In the genomic region with DNA sequence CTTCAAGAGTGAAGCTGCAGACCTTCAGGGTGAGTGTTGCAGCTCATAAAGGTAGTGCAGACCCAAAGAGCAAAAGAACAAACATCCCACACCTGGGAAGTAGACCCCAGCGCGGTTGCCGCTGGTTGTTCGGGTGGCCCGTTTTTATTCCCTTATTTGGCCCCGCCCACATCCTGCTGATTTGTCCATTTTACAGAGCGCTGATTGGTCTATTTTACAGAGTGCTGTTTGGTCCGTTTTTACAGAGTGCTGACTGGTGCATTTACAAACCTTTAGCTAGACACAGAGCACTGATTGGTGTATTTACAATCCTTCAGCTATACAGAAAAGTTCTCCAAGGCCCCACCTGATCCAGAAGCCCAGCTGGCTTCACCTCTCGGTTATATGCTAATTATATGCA, we compare ENCODE assay signal across 20 cellular contexts. TPM values are rescaled to one million over a fixed set of nuclear protein-coding genes. Genes with fewer than 3 reads are reported as not detected.
A peak's percentile ranks its signal among the peaks of the same experiment; 100 is the strongest.
DNase-seq lines count a peak whose midpoint lies in the region; ATAC-seq and TF ChIP-seq lines count a peak whose summit lies in the region.
"Had no signal": no experiment of that assay in that cellular context is flagged by ENCODE, and none has a peak within 500 bp of the region (broad histone marks: within the 10 kb centered on the region; RNA-seq: fewer than 3 reads in every experiment).

No MANE protein-coding gene starts in this region.

- H3K9ac ChIP-seq in KMS-11 = no peak overlapping the region
- H3K9ac ChIP-seq in smooth muscle cell (ENCODE audit: low read depth) = no peak overlapping the region

- H3K27ac ChIP-seq in KMS-11 (no peak overlapping the region), smooth muscle cell (ENCODE audit: low read depth) (no peak overlapping the region)

- H3F3A ChIP-seq in smooth muscle cell (ENCODE audit: low read depth) = no peaks in the 10 kb centered on the region

- H2AFZ ChIP-seq in KMS-11 (ENCODE audit: low read depth) = peak overlapping the region; percentile 100; the same call in 1 of the 2 replicates
- no peak overlapping the region for H2AFZ ChIP-seq in smooth muscle cell (ENCODE audit: low read depth)

- H3K4me2 ChIP-seq in KMS-11 (no peak overlapping the region; the same call in 1 of the 2 replicates), smooth muscle cell (peak overlapping the region; percentile 96)

- H3K27me3 ChIP-seq in KMS-11 (ENCODE audit: insufficient read depth, low read depth) (no peaks in the 10 kb centered on the region), smooth muscle cell (ENCODE audit: low read depth) (no peaks in the 10 kb centered on the region)
- H3K27me3 ChIP-seq: adrenal gland, left lung, pancreas had no signal

- no peak overlapping the region for H3K27ac Mint-ChIP-seq in activated T-cell treated with anti-CD3 and anti-CD28 coated beads, Interleukin-2, amount 50 U/mL, for 24 hours
- H3K27ac Mint-ChIP-seq: activated T-helper 1 cell treated with anti-CD3 and anti-CD28 coated beads, Interleukin-12 subunit alpha, Interleukin-12 subunit beta, Interleukin-2, Interleukin-4 antibody, amounts not matched to agents 30 ng/mL and 10 ng/mL and 1 ng/mL, durations not matched to agents 14 hours and 24 hours and 36 hours had no signal

- peaks cover 2% of the 10 kb centered on the region for H3K9me3 ChIP-seq in iPS-18c (ENCODE audit: control insufficient read depth, insufficient read depth, low read length)
- H3K9me3 ChIP-seq in smooth muscle cell (replicated peaks; ENCODE audit: low read depth) = no peaks in the 10 kb centered on the region
- H3K9me3 ChIP-seq: pancreas had no signal

- peaks cover 31% of the 10 kb centered on the region for H3K9me3 Mint-ChIP-seq in activated T-cell treated with anti-CD3 and anti-CD28 coated beads, Interleukin-2, amount 50 U/mL, for 24 hours

- H3K36me3 Mint-ChIP-seq in activated T-cell treated with anti-CD3 and anti-CD28 coated beads, Interleukin-2, amount 50 U/mL, for 24 hours (ENCODE audit: low read depth) = peaks cover 54% of the 10 kb centered on the region

- 96% methylated on average over 9 of the region's 9 CpGs for WGBS in smooth muscle cell (ENCODE audit: low lambda C conversion rate)

- no peak for DNase-seq in activated T-cell treated with anti-CD3 and anti-CD28 coated beads, Interleukin-2, amount 50 U/mL, for 24 hours
- no peak for DNase-seq in activated T-cell treated with anti-CD3 and anti-CD28 coated beads, Interleukin-2, amount 50 U/mL, for 48 hours
- no peak for DNase-seq in smooth muscle cell (lab: John Stamatoyannopoulos, UW; ENCODE audit: unreplicated experiment)
- no peak for DNase-seq in NCI-H2227 treated with DMSO at 0.1 percent for 48 hours (lab: John Stamatoyannopoulos, UW)
- no peak for DNase-seq in GF-D8 (lab: John Stamatoyannopoulos, UW)
- DNase-seq: adrenal gland; caudate nucleus; CD4-positive, alpha-beta memory T cell; erythroblast; left lung; NCI-H1930; NCI-H446 treated with DMSO at 0.1 percent for 48 hours; pancreas; stimulated activated CD4-positive, alpha-beta T cell treated with anti-CD3 and anti-CD28 coated beads, Interleukin-4, amount 100 ng/mL, for 1 hour; SW 1271 had no signal

- H3K4me3 ChIP-seq in KMS-11 (IDR thresholded peaks at IDR 0.05; ENCODE audit: insufficient read depth, low read depth, low read length) (no peak overlapping the region), iPS-18c (ENCODE audit: insufficient read depth, low read depth, low read length) (peak overlapping the region; percentile 87; the same call in 1 of the 2 replicates), smooth muscle cell (no peak overlapping the region)

- peaks cover 11% of the 10 kb centered on the region for H3K4me1 ChIP-seq in KMS-11 (ENCODE audit: low read depth, poor library complexity, severe bottlenecking)
- peaks cover 9% of the 10 kb centered on the region for H3K4me1 ChIP-seq in smooth muscle cell (ENCODE audit: low read depth)

- no peaks in the 10 kb centered on the region for H3K79me2 ChIP-seq in KMS-11 (ENCODE audit: insufficient read depth, low read depth)
- H3K79me2 ChIP-seq in smooth muscle cell (ENCODE audit: low read depth) = peaks cover 12% of the 10 kb centered on the region

- no peaks in the 10 kb centered on the region for H4K20me1 ChIP-seq in KMS-11 (ENCODE audit: insufficient read depth)
- no peaks in the 10 kb centered on the region for H4K20me1 ChIP-seq in smooth muscle cell (ENCODE audit: low read depth)

- peak overlapping the region; percentile 88 for H3K4me3 Mint-ChIP-seq in activated T-cell treated with anti-CD3 and anti-CD28 coated beads, Interleukin-2, amount 50 U/mL, for 24 hours

- H3K27me3 Mint-ChIP-seq in activated T-cell treated with anti-CD3 and anti-CD28 coated beads, Interleukin-2, amount 50 U/mL, for 24 hours = peaks cover 10% of the 10 kb centered on the region

- ATAC-seq in HG03457 (IDR thresholded peaks at IDR 0.05; ENCODE audit: unreplicated experiment) = no peak
- ATAC-seq: left lung, pancreas had no signal

- peaks cover 44% of the 10 kb centered on the region for H3K4me1 Mint-ChIP-seq in activated T-cell treated with anti-CD3 and anti-CD28 coated beads, Interleukin-2, amount 50 U/mL, for 24 hours (ENCODE audit: low read depth)

- peaks cover 3% of the 10 kb centered on the region; the same call in 1 of the 2 replicates for H3K36me3 ChIP-seq in KMS-11 (ENCODE audit: insufficient read depth)
- peaks cover 18% of the 10 kb centered on the region for H3K36me3 ChIP-seq in smooth muscle cell (ENCODE audit: low read depth)

- TF ChIP-seq CTCF in KMS-11 (conservative IDR thresholded peaks at IDR 0.05; ENCODE audit: low read depth, low read length) (no peak), smooth muscle cell (IDR thresholded peaks at IDR 0.05; ENCODE audit: borderline replicate concordance, insufficient read depth, poor library complexity, severe bottlenecking) (no peak)

RNA-seq across cellular contexts. Expression of gene SCGB2B2, which starts 1.0 kb away (rescaled TPM):
- total RNA-seq in smooth muscle cell = not detected in 2 replicates
- 0.73 TPM in 1 of 2 replicates, not detected in the other for polyA plus RNA-seq in smooth muscle cell
- total RNA-seq: activated T-helper 1 cell treated with anti-CD3 and anti-CD28 coated beads, Interleukin-12 subunit alpha, Interleukin-12 subunit beta, Interleukin-2, Interleukin-4 antibody, amounts not matched to agents 30 ng/mL and 10 ng/mL and 1 ng/mL, durations not matched to agents 14 hours and 24 hours and 36 hours; H4 had no signal
- polyA plus RNA-seq: CD4-positive, alpha-beta memory T cell had no signal

RNA-seq across cellular contexts. Expression of gene ZNF302, which starts 1.6 kb away (rescaled TPM):
- total RNA-seq in smooth muscle cell = 16.0 and 34.6 TPM in 2 replicates
- 11.5 and 17.5 TPM in 2 replicates for polyA plus RNA-seq in smooth muscle cell

RNA-seq across cellular contexts. Expression of gene ZNF181, which starts 58.1 kb away (rescaled TPM):
- 9.7 and 33.8 TPM in 2 replicates for total RNA-seq in smooth muscle cell
- polyA plus RNA-seq in smooth muscle cell = 4.1 and 7.1 TPM in 2 replicates
